13 cellular contexts compared by ENCODE assay signal in genomic region chr7:129493555-129493954, GRCh38. TPM values are rescaled to one million over a fixed set of nuclear protein-coding genes. Genes with fewer than 3 reads are reported as not detected.
DNase-seq lines count a peak whose midpoint lies in the region; ATAC-seq lines count a peak whose summit lies in the region.
"Had no signal": no experiment of that assay in that cellular context is flagged by ENCODE, and none has a peak within 500 bp of the region (broad histone marks: within the 10 kb centered on the region; RNA-seq: fewer than 3 reads in every experiment).

No MANE protein-coding gene starts in this region.

- peaks cover 27% of the 10 kb centered on the region for H3K4me1 Mint-ChIP-seq in activated naive CD8-positive, alpha-beta T cell treated with anti-CD3 and anti-CD28 coated beads, Interleukin-2, amount 50 U/mL, for 24 hours
- H3K4me1 Mint-ChIP-seq in activated naive CD8-positive, alpha-beta T cell treated with anti-CD3 and anti-CD28 coated beads for 36 hours = peaks cover 6% of the 10 kb centered on the region

- H3K27ac Mint-ChIP-seq in activated naive CD8-positive, alpha-beta T cell treated with anti-CD3 and anti-CD28 coated beads, Interleukin-2, amount 50 U/mL, for 24 hours = peak overlapping the region; percentile 13
- H3K27ac Mint-ChIP-seq in activated naive CD8-positive, alpha-beta T cell treated with anti-CD3 and anti-CD28 coated beads for 36 hours = no peak overlapping the region

- H3K36me3 Mint-ChIP-seq in activated naive CD8-positive, alpha-beta T cell treated with anti-CD3 and anti-CD28 coated beads, Interleukin-2, amount 50 U/mL, for 24 hours (ENCODE audit: low read depth) = peaks cover 6% of the 10 kb centered on the region
- H3K36me3 Mint-ChIP-seq in activated naive CD8-positive, alpha-beta T cell treated with anti-CD3 and anti-CD28 coated beads for 36 hours = no peaks in the 10 kb centered on the region
- H3K36me3 Mint-ChIP-seq: immature natural killer cell had no signal

- no peak for DNase-seq in activated naive CD8-positive, alpha-beta T cell treated with anti-CD3 and anti-CD28 coated beads, Interleukin-2, amount 50 U/mL, for 24 hours
- no peak for DNase-seq in activated naive CD8-positive, alpha-beta T cell treated with anti-CD3 and anti-CD28 coated beads for 36 hours
- peak; percentile 46 for DNase-seq in M059J (ENCODE audit: low read depth)
- DNase-seq in dermis blood vessel endothelial cell = peak; percentile 16
- DNase-seq in superior temporal gyrus (ENCODE audit: extremely low spot score) = peak; percentile 47
- no peak for DNase-seq in stimulated activated CD4-positive, alpha-beta T cell treated with anti-CD3 and anti-CD28 coated beads, Interleukin-12 subunit alpha, Interleukin-12 subunit beta, amount 100 ng/mL, for 4 hours
- DNase-seq in HK-2 (ENCODE audit: unreplicated experiment) = no peak
- DNase-seq: CD8-positive, alpha-beta memory T cell; cerebellar nuclear complex; sigmoid colon had no signal

- H3K4me3 Mint-ChIP-seq in activated naive CD8-positive, alpha-beta T cell treated with anti-CD3 and anti-CD28 coated beads, Interleukin-2, amount 50 U/mL, for 24 hours = no peak overlapping the region
- H3K4me3 Mint-ChIP-seq in activated naive CD8-positive, alpha-beta T cell treated with anti-CD3 and anti-CD28 coated beads for 36 hours = no peak overlapping the region
- H3K4me3 Mint-ChIP-seq: CD8-positive, alpha-beta memory T cell; immature natural killer cell had no signal

- H3K27me3 Mint-ChIP-seq in activated naive CD8-positive, alpha-beta T cell treated with anti-CD3 and anti-CD28 coated beads, Interleukin-2, amount 50 U/mL, for 24 hours = no peaks in the 10 kb centered on the region
- H3K27me3 Mint-ChIP-seq in activated naive CD8-positive, alpha-beta T cell treated with anti-CD3 and anti-CD28 coated beads for 36 hours = no peaks in the 10 kb centered on the region

- peak; percentile 45 for ATAC-seq in activated naive CD8-positive, alpha-beta T cell treated with anti-CD3 and anti-CD28 coated beads, Interleukin-2, amount 50 U/mL, for 24 hours
- ATAC-seq in GM19463 (IDR thresholded peaks at IDR 0.05; ENCODE audit: unreplicated experiment) = no peak

- no peaks in the 10 kb centered on the region for H3K9me3 Mint-ChIP-seq in activated naive CD8-positive, alpha-beta T cell treated with anti-CD3 and anti-CD28 coated beads, Interleukin-2, amount 50 U/mL, for 24 hours
- no peaks in the 10 kb centered on the region for H3K9me3 Mint-ChIP-seq in activated naive CD8-positive, alpha-beta T cell treated with anti-CD3 and anti-CD28 coated beads for 36 hours
- H3K9me3 Mint-ChIP-seq: CD8-positive, alpha-beta memory T cell; immature natural killer cell had no signal

RNA-seq across cellular contexts. Expression of gene SMKR1, which starts 8.8 kb away (rescaled TPM):
- 1 to 10 TPM; 4.1 to 6.1 TPM for total RNA-seq in activated naive CD8-positive, alpha-beta T cell treated with anti-CD3 and anti-CD28 coated beads for 36 hours
- 0.37 and 0.89 TPM in 2 replicates for total RNA-seq in M059J (2014; rRNA removed; shearing (Covaris generic))
- 0.09 and 0.17 TPM in 2 replicates for total RNA-seq in dermis blood vessel endothelial cell
- total RNA-seq: sigmoid colon, subcutaneous adipose tissue had no signal

RNA-seq across cellular contexts. Expression of gene STRIP2, which starts 59.3 kb away (rescaled TPM):
- total RNA-seq in activated naive CD8-positive, alpha-beta T cell treated with anti-CD3 and anti-CD28 coated beads for 36 hours = 1 to 10 TPM; 6.9 to 7.9 TPM
- total RNA-seq in M059J (2014; rRNA removed; shearing (Covaris generic)) = 7.8 and 12.1 TPM in 2 replicates
- 2.7 and 6.1 TPM in 2 replicates for total RNA-seq in dermis blood vessel endothelial cell

Comparison
In these comparisons a context has a peak if more than half of its experiments do, and no peak if none do; other contexts are left out.
1. DNase-seq: peak in M059J (single experiment), dermis blood vessel endothelial cell (single experiment) and superior temporal gyrus (single experiment); none in activated naive CD8-positive, alpha-beta T cell treated with anti-CD3 and anti-CD28 coated beads, Interleukin-2, amount 50 U/mL, for 24 hours (single experiment), activated naive CD8-positive, alpha-beta T cell treated with anti-CD3 and anti-CD28 coated beads for 36 hours (single experiment), stimulated activated CD4-positive, alpha-beta T cell treated with anti-CD3 and anti-CD28 coated beads, Interleukin-12 subunit alpha, Interleukin-12 subunit beta, amount 100 ng/mL, for 4 hours (single experiment) and HK-2 (single experiment).